ENCODE assay signal across 1 cellular context in the genomic region with DNA sequence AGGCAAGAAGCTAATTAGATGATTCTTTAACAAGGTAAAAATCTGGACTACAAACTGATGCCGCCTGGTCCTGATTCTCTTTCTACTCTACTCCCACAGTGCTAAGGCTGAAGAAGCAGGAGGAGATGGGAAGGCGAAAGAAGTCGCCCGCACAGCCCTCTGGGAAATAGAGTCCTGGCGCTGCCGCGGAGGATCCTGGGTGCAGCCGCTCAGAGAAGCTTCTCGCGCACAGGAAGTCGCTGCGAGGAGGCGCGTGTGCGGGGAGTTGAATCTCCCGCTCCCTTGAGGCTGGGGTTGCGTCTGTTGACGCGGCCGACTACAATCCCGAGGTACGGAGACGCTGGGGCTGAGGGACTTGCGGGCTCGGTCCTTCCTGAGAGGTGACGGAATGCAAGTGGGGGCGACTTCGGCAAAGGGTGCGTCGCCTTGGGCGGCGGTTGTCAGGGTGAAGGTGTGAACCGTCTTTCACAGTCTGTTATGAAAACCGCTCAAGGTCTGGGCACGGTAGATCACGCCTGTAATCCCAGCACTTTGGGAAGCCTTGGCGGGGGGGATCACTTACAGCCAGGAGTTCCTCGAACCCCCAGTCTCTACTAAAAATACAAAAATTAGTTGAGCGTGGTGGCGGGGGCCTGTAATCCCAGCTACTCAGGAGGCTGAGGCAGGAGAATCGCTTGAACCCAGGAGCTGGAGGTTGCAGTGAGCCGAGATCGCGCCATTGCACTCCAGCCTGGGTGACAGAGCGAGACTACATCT.
TF ChIP-seq lines count a peak whose summit lies in the region.

A gene (plus strand): TSS at position 212 of the 756 bp plus-strand sequence. CDS start 5,078 bp downstream, outside the sequence.

TF ChIP-seq in K562, 482 proteins besides CTCF, POLR2A, EP300 and RAD21 (continued from another document and continues in another):
- TF ChIP-seq, protein P1, sequence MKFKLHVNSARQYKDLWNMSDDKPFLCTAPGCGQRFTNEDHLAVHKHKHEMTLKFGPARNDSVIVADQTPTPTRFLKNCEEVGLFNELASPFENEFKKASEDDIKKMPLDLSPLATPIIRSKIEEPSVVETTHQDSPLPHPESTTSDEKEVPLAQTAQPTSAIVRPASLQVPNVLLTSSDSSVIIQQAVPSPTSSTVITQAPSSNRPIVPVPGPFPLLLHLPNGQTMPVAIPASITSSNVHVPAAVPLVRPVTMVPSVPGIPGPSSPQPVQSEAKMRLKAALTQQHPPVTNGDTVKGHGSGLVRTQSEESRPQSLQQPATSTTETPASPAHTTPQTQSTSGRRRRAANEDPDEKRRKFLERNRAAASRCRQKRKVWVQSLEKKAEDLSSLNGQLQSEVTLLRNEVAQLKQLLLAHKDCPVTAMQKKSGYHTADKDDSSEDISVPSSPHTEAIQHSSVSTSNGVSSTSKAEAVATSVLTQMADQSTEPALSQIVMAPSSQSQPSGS (CRISPR knock-in tag; IDR thresholded peaks at IDR 0.05), result no peak
- TF ChIP-seq ZNF239 (CRISPR knock-in tag; IDR thresholded peaks at IDR 0.05) (no peak; the same call in 1 of the 2 replicates), FOXA3 (CRISPR knock-in tag; conservative IDR thresholded peaks at IDR 0.05 in 1 of 2, IDR thresholded peaks at IDR 0.05 in 1 of 2) (peak in 1 of 2 experiments; percentile 83; a peak in 1 of 4 replicates), EWSR1 (IDR thresholded peaks at IDR 0.05; ENCODE audit: borderline replicate concordance, low read depth, partially characterized antibody) (no peak), STAT5A (IDR thresholded peaks at IDR 0.05; ENCODE audit: borderline replicate concordance, low read length) (no peak), OTX1 (CRISPR knock-in tag; IDR thresholded peaks at IDR 0.05) (no peak; the same call in 1 of the 2 replicates), BCL6 (CRISPR knock-in tag; IDR thresholded peaks at IDR 0.05) (no peak), ZNF41 (CRISPR knock-in tag; conservative IDR thresholded peaks at IDR 0.05) (no peak), RNF2 (IDR thresholded peaks at IDR 0.05) (peak; percentile 90; the same call in 1 of the 2 replicates), SRSF3 (IDR thresholded peaks at IDR 0.05; ENCODE audit: insufficient read depth, low read length) (no peak), GATAD2A (IDR thresholded peaks at IDR 0.05) (no peak), ZSCAN32 (CRISPR knock-in tag; IDR thresholded peaks at IDR 0.05) (no peak), NR1H2 (CRISPR knock-in tag; IDR thresholded peaks at IDR 0.05) (0 out of 2 replicates have a peak, but pooled peaks have one; percentile 77), L3MBTL2 (IDR thresholded peaks at IDR 0.05) (peak; percentile 100), NFRKB (IDR thresholded peaks at IDR 0.05; ENCODE audit: low read depth) (0 out of 2 replicates have a peak, but pooled peaks have one; percentile 45), YY1 (IDR thresholded peaks at IDR 0.05; ENCODE audit: borderline replicate concordance in 1 of 3, control insufficient read depth in 1 of 3, extremely low read depth in 1 of 3, insufficient read depth in 3 of 3, insufficient read length in 1 of 3, insufficient replicate concordance in 2 of 3, low read depth in 1 of 3, low read length in 2 of 3) (peak in 1 of 3 experiments; percentile 50), PHF8 (IDR thresholded peaks at IDR 0.05; ENCODE audit: borderline replicate concordance, low read length) (peak; percentile 88; the same call in 1 of the 2 replicates), SP2 (IDR thresholded peaks at IDR 0.05; ENCODE audit: extremely low read depth, low read depth, low read length, poor library complexity, severe bottlenecking) (no peak), DDX20 (tag; IDR thresholded peaks at IDR 0.05; ENCODE audit: low read depth) (no peak), NR2C1 (IDR thresholded peaks at IDR 0.05) (no peak), NR2C1 (tag; IDR thresholded peaks at IDR 0.05) (peak; percentile 52), ZNF23 (CRISPR knock-in tag; IDR thresholded peaks at IDR 0.05) (no peak), SREBF2 (CRISPR knock-in tag; IDR thresholded peaks at IDR 0.05) (no peak), XRCC4 (IDR thresholded peaks at IDR 0.05; ENCODE audit: extremely low read depth, insufficient read depth, insufficient read length) (no peak), ATF1 (CRISPR knock-in tag; IDR thresholded peaks at IDR 0.05) (0 out of 2 replicates have a peak, but pooled peaks have one; percentile 24), ATF1 (tag; IDR thresholded peaks at IDR 0.05) (peak; percentile 78)
- TF ChIP-seq, protein P2, sequence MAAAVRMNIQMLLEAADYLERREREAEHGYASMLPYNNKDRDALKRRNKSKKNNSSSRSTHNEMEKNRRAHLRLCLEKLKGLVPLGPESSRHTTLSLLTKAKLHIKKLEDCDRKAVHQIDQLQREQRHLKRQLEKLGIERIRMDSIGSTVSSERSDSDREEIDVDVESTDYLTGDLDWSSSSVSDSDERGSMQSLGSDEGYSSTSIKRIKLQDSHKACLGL (CRISPR knock-in tag; IDR thresholded peaks at IDR 0.05; ENCODE audit: borderline replicate concordance, poor library complexity, severe bottlenecking), result peak; percentile 71
- TF ChIP-seq, protein P3, sequence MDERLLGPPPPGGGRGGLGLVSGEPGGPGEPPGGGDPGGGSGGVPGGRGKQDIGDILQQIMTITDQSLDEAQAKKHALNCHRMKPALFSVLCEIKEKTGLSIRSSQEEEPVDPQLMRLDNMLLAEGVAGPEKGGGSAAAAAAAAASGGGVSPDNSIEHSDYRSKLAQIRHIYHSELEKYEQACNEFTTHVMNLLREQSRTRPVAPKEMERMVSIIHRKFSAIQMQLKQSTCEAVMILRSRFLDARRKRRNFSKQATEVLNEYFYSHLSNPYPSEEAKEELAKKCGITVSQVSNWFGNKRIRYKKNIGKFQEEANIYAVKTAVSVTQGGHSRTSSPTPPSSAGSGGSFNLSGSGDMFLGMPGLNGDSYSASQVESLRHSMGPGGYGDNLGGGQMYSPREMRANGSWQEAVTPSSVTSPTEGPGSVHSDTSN (CRISPR knock-in tag; IDR thresholded peaks at IDR 0.05; ENCODE audit: low read depth), result no peak
- TF ChIP-seq, protein P3 (tag; conservative IDR thresholded peaks at IDR 0.05; ENCODE audit: low read depth), result peak; percentile 58; the same call in 1 of the 2 replicates
- TF ChIP-seq, protein P4, sequence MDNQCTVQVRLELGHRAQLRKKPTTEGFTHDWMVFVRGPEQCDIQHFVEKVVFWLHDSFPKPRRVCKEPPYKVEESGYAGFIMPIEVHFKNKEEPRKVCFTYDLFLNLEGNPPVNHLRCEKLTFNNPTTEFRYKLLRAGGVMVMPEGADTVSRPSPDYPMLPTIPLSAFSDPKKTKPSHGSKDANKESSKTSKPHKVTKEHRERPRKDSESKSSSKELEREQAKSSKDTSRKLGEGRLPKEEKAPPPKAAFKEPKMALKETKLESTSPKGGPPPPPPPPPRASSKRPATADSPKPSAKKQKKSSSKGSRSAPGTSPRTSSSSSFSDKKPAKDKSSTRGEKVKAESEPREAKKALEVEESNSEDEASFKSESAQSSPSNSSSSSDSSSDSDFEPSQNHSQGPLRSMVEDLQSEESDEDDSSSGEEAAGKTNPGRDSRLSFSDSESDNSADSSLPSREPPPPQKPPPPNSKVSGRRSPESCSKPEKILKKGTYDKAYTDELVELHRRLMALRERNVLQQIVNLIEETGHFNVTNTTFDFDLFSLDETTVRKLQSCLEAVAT (IDR thresholded peaks at IDR 0.05), result 0 out of 4 replicates have a peak, but pooled peaks of 1 of the 2 experiments have one; percentile 12
- TF ChIP-seq, protein P5, sequence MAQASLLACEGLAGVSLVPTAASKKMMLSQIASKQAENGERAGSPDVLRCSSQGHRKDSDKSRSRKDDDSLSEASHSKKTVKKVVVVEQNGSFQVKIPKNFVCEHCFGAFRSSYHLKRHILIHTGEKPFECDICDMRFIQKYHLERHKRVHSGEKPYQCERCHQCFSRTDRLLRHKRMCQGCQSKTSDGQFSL (CRISPR knock-in tag; IDR thresholded peaks at IDR 0.05), result no peak
- TF ChIP-seq, protein P5 (tag; IDR thresholded peaks at IDR 0.05), result no peak
- TF ChIP-seq, protein P6, sequence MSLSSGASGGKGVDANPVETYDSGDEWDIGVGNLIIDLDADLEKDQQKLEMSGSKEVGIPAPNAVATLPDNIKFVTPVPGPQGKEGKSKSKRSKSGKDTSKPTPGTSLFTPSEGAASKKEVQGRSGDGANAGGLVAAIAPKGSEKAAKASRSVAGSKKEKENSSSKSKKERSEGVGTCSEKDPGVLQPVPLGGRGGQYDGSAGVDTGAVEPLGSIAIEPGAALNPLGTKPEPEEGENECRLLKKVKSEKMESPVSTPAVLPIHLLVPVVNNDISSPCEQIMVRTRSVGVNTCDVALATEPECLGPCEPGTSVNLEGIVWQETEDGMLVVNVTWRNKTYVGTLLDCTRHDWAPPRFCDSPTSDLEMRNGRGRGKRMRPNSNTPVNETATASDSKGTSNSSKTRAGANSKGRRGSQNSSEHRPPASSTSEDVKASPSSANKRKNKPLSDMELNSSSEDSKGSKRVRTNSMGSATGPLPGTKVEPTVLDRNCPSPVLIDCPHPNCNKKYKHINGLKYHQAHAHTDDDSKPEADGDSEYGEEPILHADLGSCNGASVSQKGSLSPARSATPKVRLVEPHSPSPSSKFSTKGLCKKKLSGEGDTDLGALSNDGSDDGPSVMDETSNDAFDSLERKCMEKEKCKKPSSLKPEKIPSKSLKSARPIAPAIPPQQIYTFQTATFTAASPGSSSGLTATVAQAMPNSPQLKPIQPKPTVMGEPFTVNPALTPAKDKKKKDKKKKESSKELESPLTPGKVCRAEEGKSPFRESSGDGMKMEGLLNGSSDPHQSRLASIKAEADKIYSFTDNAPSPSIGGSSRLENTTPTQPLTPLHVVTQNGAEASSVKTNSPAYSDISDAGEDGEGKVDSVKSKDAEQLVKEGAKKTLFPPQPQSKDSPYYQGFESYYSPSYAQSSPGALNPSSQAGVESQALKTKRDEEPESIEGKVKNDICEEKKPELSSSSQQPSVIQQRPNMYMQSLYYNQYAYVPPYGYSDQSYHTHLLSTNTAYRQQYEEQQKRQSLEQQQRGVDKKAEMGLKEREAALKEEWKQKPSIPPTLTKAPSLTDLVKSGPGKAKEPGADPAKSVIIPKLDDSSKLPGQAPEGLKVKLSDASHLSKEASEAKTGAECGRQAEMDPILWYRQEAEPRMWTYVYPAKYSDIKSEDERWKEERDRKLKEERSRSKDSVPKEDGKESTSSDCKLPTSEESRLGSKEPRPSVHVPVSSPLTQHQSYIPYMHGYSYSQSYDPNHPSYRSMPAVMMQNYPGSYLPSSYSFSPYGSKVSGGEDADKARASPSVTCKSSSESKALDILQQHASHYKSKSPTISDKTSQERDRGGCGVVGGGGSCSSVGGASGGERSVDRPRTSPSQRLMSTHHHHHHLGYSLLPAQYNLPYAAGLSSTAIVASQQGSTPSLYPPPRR (CRISPR knock-in tag; IDR thresholded peaks at IDR 0.05; ENCODE audit: borderline replicate concordance), result 0 out of 2 replicates have a peak, but pooled peaks have one; percentile 73
- TF ChIP-seq, protein P7, sequence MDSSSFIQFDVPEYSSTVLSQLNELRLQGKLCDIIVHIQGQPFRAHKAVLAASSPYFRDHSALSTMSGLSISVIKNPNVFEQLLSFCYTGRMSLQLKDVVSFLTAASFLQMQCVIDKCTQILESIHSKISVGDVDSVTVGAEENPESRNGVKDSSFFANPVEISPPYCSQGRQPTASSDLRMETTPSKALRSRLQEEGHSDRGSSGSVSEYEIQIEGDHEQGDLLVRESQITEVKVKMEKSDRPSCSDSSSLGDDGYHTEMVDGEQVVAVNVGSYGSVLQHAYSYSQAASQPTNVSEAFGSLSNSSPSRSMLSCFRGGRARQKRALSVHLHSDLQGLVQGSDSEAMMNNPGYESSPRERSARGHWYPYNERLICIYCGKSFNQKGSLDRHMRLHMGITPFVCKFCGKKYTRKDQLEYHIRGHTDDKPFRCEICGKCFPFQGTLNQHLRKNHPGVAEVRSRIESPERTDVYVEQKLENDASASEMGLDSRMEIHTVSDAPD (CRISPR knock-in tag; IDR thresholded peaks at IDR 0.05), result no peak
- TF ChIP-seq, protein P8, sequence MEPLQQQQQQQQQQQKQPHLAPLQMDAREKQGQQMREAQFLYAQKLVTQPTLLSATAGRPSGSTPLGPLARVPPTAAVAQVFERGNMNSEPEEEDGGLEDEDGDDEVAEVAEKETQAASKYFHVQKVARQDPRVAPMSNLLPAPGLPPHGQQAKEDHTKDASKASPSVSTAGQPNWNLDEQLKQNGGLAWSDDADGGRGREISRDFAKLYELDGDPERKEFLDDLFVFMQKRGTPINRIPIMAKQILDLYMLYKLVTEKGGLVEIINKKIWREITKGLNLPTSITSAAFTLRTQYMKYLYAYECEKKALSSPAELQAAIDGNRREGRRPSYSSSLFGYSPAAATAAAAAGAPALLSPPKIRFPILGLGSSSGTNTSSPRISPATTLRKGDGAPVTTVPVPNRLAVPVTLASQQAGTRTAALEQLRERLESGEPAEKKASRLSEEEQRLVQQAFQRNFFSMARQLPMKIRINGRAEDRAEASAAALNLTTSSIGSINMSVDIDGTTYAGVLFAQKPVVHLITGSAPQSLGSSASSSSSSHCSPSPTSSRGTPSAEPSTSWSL (CRISPR knock-in tag; IDR thresholded peaks at IDR 0.05; ENCODE audit: borderline replicate concordance), result no peak
- TF ChIP-seq, protein P9, sequence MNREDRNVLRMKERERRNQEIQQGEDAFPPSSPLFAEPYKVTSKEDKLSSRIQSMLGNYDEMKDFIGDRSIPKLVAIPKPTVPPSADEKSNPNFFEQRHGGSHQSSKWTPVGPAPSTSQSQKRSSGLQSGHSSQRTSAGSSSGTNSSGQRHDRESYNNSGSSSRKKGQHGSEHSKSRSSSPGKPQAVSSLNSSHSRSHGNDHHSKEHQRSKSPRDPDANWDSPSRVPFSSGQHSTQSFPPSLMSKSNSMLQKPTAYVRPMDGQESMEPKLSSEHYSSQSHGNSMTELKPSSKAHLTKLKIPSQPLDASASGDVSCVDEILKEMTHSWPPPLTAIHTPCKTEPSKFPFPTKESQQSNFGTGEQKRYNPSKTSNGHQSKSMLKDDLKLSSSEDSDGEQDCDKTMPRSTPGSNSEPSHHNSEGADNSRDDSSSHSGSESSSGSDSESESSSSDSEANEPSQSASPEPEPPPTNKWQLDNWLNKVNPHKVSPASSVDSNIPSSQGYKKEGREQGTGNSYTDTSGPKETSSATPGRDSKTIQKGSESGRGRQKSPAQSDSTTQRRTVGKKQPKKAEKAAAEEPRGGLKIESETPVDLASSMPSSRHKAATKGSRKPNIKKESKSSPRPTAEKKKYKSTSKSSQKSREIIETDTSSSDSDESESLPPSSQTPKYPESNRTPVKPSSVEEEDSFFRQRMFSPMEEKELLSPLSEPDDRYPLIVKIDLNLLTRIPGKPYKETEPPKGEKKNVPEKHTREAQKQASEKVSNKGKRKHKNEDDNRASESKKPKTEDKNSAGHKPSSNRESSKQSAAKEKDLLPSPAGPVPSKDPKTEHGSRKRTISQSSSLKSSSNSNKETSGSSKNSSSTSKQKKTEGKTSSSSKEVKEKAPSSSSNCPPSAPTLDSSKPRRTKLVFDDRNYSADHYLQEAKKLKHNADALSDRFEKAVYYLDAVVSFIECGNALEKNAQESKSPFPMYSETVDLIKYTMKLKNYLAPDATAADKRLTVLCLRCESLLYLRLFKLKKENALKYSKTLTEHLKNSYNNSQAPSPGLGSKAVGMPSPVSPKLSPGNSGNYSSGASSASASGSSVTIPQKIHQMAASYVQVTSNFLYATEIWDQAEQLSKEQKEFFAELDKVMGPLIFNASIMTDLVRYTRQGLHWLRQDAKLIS (CRISPR knock-in tag; IDR thresholded peaks at IDR 0.05), result peak; percentile 94
